8 cellular contexts compared by ENCODE assay signal in the genomic region with DNA sequence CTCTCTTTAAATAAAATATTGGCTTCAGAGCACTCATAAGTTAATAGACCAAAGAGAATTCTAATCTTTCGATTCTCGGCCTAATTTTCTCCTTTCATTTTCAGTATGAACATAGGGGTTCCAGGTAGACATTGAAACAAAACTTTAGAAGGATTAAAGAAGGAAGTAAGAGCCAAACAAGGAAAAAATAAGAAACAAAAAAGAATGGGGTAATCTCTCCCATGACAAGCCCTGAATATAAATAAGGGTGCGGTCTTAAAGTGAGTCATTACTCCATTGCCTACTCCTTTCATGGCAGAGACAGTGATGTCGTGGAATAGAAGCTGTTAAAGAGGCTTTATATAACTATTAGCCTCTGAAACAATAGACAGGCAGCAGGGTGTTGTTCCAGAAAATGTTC.
DNase-seq lines count a peak whose midpoint lies in the region; ATAC-seq, FAIRE-seq and TF ChIP-seq lines count a peak whose summit lies in the region.

No MANE protein-coding gene starts in this region.

- no peaks in the 10 kb centered on the region for H3K36me3 ChIP-seq in esophagus muscularis mucosa

- H3K27ac ChIP-seq in substantia nigra (ENCODE audit: low read depth, low read length, poor library complexity, severe bottlenecking) (no peak overlapping the region), esophagus muscularis mucosa (replicated peaks in 1 of 4) (peak overlapping the region in 1 of 4 donors; percentile 15)

- no peak for TF ChIP-seq CTCF in AG09309 (IDR thresholded peaks at IDR 0.05; ENCODE audit: control insufficient read depth, insufficient read depth, low read depth, low read length, missing control alignments)
- no peak for TF ChIP-seq CTCF in esophagus muscularis mucosa (IDR thresholded peaks at IDR 0.05)

- WGBS in esophagus muscularis mucosa, result 52% methylated on average over 4 of the region's 4 CpGs

- ATAC-seq in GM19324 (IDR thresholded peaks at IDR 0.05; ENCODE audit: low FRiP score, unreplicated experiment), result peak; percentile 83
- ATAC-seq in HG03432 (IDR thresholded peaks at IDR 0.05; ENCODE audit: unreplicated experiment), result peak; percentile 73

- peak; percentile 57 for FAIRE-seq in colon (lab: Jason Lieb, UNC)

- H3K27me3 ChIP-seq in esophagus muscularis mucosa, result no peaks in the 10 kb centered on the region

- DNase-seq in AG09309 (ENCODE audit: low read depth) (peak; percentile 27), substantia nigra (lab: John Stamatoyannopoulos, UW) (no peak), medulla oblongata (ENCODE audit: extremely low spot score) (no peak), esophagus muscularis mucosa (ENCODE audit: extremely low spot score) (no peak)
- DNase-seq in stimulated activated CD4-positive, alpha-beta T cell treated with anti-CD3 and anti-CD28 coated beads, Interleukin-15, amount 100 ng/mL, for 24 hours, result no peak

- peaks cover 14 to 25% (median 18%) of the 10 kb centered on the region in 4 donors for H3K4me1 ChIP-seq in esophagus muscularis mucosa

- intact Hi-C loops in esophagus muscularis mucosa (cut with DNase I), result no loop called here

- no peak for TF ChIP-seq POLR2A in esophagus muscularis mucosa (IDR thresholded peaks at IDR 0.05; ENCODE audit: low read depth)

- H3K9me3 ChIP-seq in esophagus muscularis mucosa, result no peaks in the 10 kb centered on the region

- H3K4me3 ChIP-seq in AG09309 (ENCODE audit: control insufficient read depth, low read depth, low read length) (no peak overlapping the region), esophagus muscularis mucosa (no peak overlapping the region)

- TF ChIP-seq EP300 in esophagus muscularis mucosa (IDR thresholded peaks at IDR 0.05), result no peak
